In the genomic region with DNA sequence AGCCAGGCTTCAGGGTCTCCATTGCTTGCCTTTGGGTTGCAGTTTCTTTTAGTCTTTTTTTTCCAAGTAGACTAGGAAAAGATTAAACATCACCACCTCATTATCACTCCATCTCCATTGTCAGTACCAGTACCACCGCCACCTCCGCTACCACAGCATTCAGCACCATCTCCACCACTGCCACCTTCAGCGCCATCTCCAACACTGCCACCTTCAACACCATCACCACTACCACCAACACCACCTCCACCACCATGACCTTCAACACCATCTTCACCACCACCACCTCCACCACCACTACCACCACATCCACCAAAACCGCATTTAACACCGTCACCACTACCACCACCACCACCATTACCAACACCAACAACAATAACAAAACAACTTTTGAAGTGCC, we compare ENCODE assay signal across 22 cellular contexts.
DNase-seq lines count a peak whose midpoint lies in the region; ATAC-seq, FAIRE-seq and TF ChIP-seq lines count a peak whose summit lies in the region.
"Had no signal": no experiment of that assay in that cellular context is flagged by ENCODE, and none has a peak within 500 bp of the region (broad histone marks: within the 10 kb centered on the region; RNA-seq: fewer than 3 reads in every experiment).

No MANE protein-coding gene starts in this region.

- peak in 1 of 3 donors; percentile 51 for ATAC-seq in natural killer cell
- ATAC-seq in natural killer cell treated with Interleukin-12 subunit alpha and Interleukin-12 subunit beta and Interleukin-15 and Interleukin-18, amount 100 ng/mL, for 72 hours, result no peak
- ATAC-seq: A549, GM23338 had no signal

- H3K4me1 Mint-ChIP-seq in natural killer cell, result peaks cover 0 to 9% of the 10 kb centered on the region in 2 donors
- peaks cover 8 to 14% of the 10 kb centered on the region in 2 donors for H3K4me1 Mint-ChIP-seq in natural killer cell treated with Interleukin-12 subunit alpha and Interleukin-12 subunit beta and Interleukin-15 and Interleukin-18, amount 100 ng/mL, for 72 hours (ENCODE audit: low read depth in 2 of 2)
- H3K4me1 Mint-ChIP-seq in immature natural killer cell, result no peaks in the 10 kb centered on the region
- H3K4me1 Mint-ChIP-seq: CD14-positive monocyte; CD8-positive, alpha-beta memory T cell; GM23338 had no signal

- H3K27me3 Mint-ChIP-seq in natural killer cell (ENCODE audit: low read depth in 2 of 2) (peaks cover 0 to 2% of the 10 kb centered on the region in 2 donors), immature natural killer cell (ENCODE audit: low read depth in 3 of 3) (peaks cover 0 to 3% (median 0%) of the 10 kb centered on the region in 3 donors)
- peaks cover 0 to 2% of the 10 kb centered on the region in 2 donors for H3K27me3 Mint-ChIP-seq in natural killer cell treated with Interleukin-12 subunit alpha and Interleukin-12 subunit beta and Interleukin-15 and Interleukin-18, amount 100 ng/mL, for 72 hours

- H3K36me3 Mint-ChIP-seq in natural killer cell (no peaks in the 10 kb centered on the region), immature natural killer cell (no peaks in the 10 kb centered on the region)
- H3K36me3 Mint-ChIP-seq in natural killer cell treated with Interleukin-12 subunit alpha and Interleukin-12 subunit beta and Interleukin-15 and Interleukin-18, amount 100 ng/mL, for 72 hours, result peaks cover 6% of the 10 kb centered on the region
- H3K36me3 Mint-ChIP-seq: CD14-positive monocyte; CD8-positive, alpha-beta memory T cell had no signal

- H3K4me3 Mint-ChIP-seq in natural killer cell (no peak overlapping the region), immature natural killer cell (no peak overlapping the region)
- no peak overlapping the region for H3K4me3 Mint-ChIP-seq in natural killer cell treated with Interleukin-12 subunit alpha and Interleukin-12 subunit beta and Interleukin-15 and Interleukin-18, amount 100 ng/mL, for 72 hours
- H3K4me3 Mint-ChIP-seq: CD14-positive monocyte; CD4-positive, alpha-beta T cell; CD8-positive, alpha-beta memory T cell; GM23338; HFFc6 had no signal

- FAIRE-seq in urothelium cell line (lab: Jason Lieb, UNC), result peak; percentile 27
- FAIRE-seq: A549, GM12891, GM18507, H54 had no signal

- H3K9me3 Mint-ChIP-seq in natural killer cell (peaks cover 3 to 4% of the 10 kb centered on the region in 2 donors), immature natural killer cell (peaks cover 0 to 4% (median under 1%) of the 10 kb centered on the region in 6 donors)
- H3K9me3 Mint-ChIP-seq in natural killer cell treated with Interleukin-12 subunit alpha and Interleukin-12 subunit beta and Interleukin-15 and Interleukin-18, amount 100 ng/mL, for 72 hours, result peaks cover 2% of the 10 kb centered on the region
- H3K9me3 Mint-ChIP-seq: GM23338 had no signal

- intact Hi-C loops in natural killer cell (cut with micrococcal nuclease), result no loop called here

- DNase-seq in natural killer cell (no peak), immature natural killer cell (peak in 2 of 3 donors; percentile 3 to 13), urothelium cell line (ENCODE audit: low spot score) (no peak), activated gamma-delta T cell treated with Interleukin-2 at 50 U/mL for 16 hours (no peak), NCI-H187 (lab: John Stamatoyannopoulos, UW) (no peak)
- DNase-seq in natural killer cell treated with Interleukin-12 subunit alpha and Interleukin-12 subunit beta and Interleukin-15 and Interleukin-18, amount 100 ng/mL, for 72 hours (ENCODE audit: low spot score), result no peak
- DNase-seq: 8988T; ACHN; AML-193; BE2C; CD4-positive, alpha-beta T cell; CD8-positive, alpha-beta memory T cell; DMS53; DMS79 treated with DMSO at 0.1 percent for 48 hours; GF-D8; HFFc6 had no signal

- TF ChIP-seq CTCF in natural killer cell (IDR thresholded peaks at IDR 0.05), result no peak

- H3K27ac Mint-ChIP-seq in natural killer cell, result peak overlapping the region; percentile 2 to 16
- H3K27ac Mint-ChIP-seq in natural killer cell treated with Interleukin-12 subunit alpha and Interleukin-12 subunit beta and Interleukin-15 and Interleukin-18, amount 100 ng/mL, for 72 hours, result peak overlapping the region in 1 of 2 donors; percentile 40
- H3K27ac Mint-ChIP-seq in immature natural killer cell, result peak overlapping the region in 2 of 6 donors; percentile 31 to 72
- H3K27ac Mint-ChIP-seq: CD14-positive monocyte; CD4-positive, alpha-beta T cell; CD8-positive, alpha-beta memory T cell; GM23338; HFFc6 had no signal

Comparison
In these comparisons a context has a peak if more than half of its experiments do, and no peak if none do; other contexts are left out.
1. DNase-seq: peak in immature natural killer cell (2 of 3); none in natural killer cell (single experiment), natural killer cell treated with Interleukin-12 subunit alpha and Interleukin-12 subunit beta and Interleukin-15 and Interleukin-18, amount 100 ng/mL, for 72 hours (single experiment), urothelium cell line (single experiment), activated gamma-delta T cell treated with Interleukin-2 at 50 U/mL for 16 hours (single experiment) and NCI-H187 (0 of 2).